Comparison of ENCODE assay signal across 14 cellular contexts in the genomic region with DNA sequence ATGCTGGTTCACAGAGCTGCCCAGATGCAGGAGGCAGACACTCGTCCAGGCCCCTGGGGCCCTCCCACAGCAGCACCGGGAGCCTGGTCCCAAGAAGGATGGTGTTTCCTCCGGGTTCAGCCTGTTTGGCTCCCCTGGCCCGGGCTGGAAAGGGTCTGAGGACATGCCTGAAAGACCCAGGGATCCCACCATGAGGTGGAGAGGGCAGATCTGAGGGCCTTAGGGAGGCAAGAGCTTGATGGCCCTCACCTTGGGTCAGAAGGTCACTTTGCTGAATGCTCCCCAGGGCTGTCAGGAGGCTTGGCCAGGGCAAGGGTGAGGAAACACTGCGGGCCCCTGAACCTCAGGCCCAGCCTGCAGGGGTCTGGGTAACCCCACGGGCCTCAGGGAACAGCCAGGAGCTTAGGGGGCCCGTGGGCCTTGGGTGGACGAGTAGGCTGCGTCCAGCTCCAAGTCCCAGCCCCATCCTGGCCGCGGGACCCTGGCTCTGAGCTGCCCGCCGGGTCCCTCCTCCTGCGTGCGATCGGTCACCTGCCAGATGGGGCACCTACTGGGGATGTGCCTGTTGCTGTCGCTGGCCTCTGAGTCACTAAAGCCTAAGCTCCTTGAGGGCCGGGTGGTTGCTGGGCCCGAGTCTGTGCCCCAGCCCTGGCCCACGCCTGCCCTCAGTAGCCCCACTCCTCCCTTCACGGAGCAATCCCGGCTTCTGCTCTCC.
DNase-seq lines count a peak whose midpoint lies in the region; ATAC-seq, FAIRE-seq and TF ChIP-seq lines count a peak whose summit lies in the region.
"Had no signal": no experiment of that assay in that cellular context is flagged by ENCODE, and none has a peak within 500 bp of the region (broad histone marks: within the 10 kb centered on the region; RNA-seq: fewer than 3 reads in every experiment).

No MANE protein-coding gene starts in this region.

- WGBS in right lobe of liver (ENCODE audit: insufficient coverage, low coverage, low lambda C conversion rate, missing lambda C conversion rate) = 68% methylated on average over 3 of the region's 22 CpGs

- no TSS peak for BruUV-seq in MCF 10A (replicated peaks; lab: Mats Ljungman, UMichigan)

- FAIRE-seq in GM19239 (lab: Jason Lieb, UNC) = no peak

- H3K4me3 ChIP-seq in breast epithelium (peak overlapping the region in 2 of 3 donors; percentile 35 to 53), right lobe of liver (no peak overlapping the region), thoracic aorta (peak overlapping the region; percentile 48)
- H3K4me3 ChIP-seq: SJCRH30 had no signal

- no peak overlapping the region for H3K4me3 Mint-ChIP-seq in MCF 10A (ENCODE audit: unreplicated experiment)
- no peak overlapping the region for H3K4me3 Mint-ChIP-seq in WTC11

- no peak overlapping the region for H3K27ac ChIP-seq in breast epithelium
- H3K27ac ChIP-seq in right lobe of liver = no peak overlapping the region
- no peak overlapping the region for H3K27ac ChIP-seq in thoracic aorta
- H3K27ac ChIP-seq: colonic mucosa, SJCRH30 had no signal

- H3K27ac Mint-ChIP-seq in MCF 10A (ENCODE audit: low read depth, unreplicated experiment) (no peak overlapping the region), WTC11 (no peak overlapping the region)
- H3K27ac Mint-ChIP-seq: progenitor cell of endocrine pancreas had no signal

- no peak for DNase-seq in breast epithelium (ENCODE audit: low spot score in 2 of 2)
- no peak for DNase-seq in MCF 10A (ENCODE audit: unreplicated experiment)
- DNase-seq in WTC11 (ENCODE audit: low spot score) = peak; percentile 15
- peak in 2 of 3 donors; percentile 40 to 42 for DNase-seq in right lobe of liver
- no peak for DNase-seq in thoracic aorta (ENCODE audit: low spot score)
- DNase-seq in superior temporal gyrus (ENCODE audit: extremely low spot score) = no peak
- no peak for DNase-seq in GM19239 (ENCODE audit: insufficient read length, low spot score)
- DNase-seq: COR-L47, NCI-H187, NCI-H446 treated with DMSO at 0.1 percent for 48 hours had no signal

- intact Hi-C loops in breast epithelium (cut with DNase I; ENCODE audit: low total_unique reads) = loop anchor here (10.0 kb wide), 2 partner anchors 328 to 1872 kb away; no protein-coding TSS in a partner anchor
- intact Hi-C loops in MCF 10A (cut with micrococcal nuclease) = no loop called here
- intact Hi-C loops in right lobe of liver (cut with DNase I) = loop anchor here (5.0 kb wide), 2 partner anchors 326 to 331 kb away; no protein-coding TSS in a partner anchor

- no peak for TF ChIP-seq CTCF in breast epithelium (IDR thresholded peaks at IDR 0.05)
- TF ChIP-seq CTCF in MCF 10A (IDR thresholded peaks at IDR 0.05; ENCODE audit: unreplicated experiment) = no peak
- no peak for TF ChIP-seq CTCF in WTC11 (IDR thresholded peaks at IDR 0.05)
- no peak for TF ChIP-seq CTCF in right lobe of liver (IDR thresholded peaks at IDR 0.05)
- TF ChIP-seq CTCF in thoracic aorta (IDR thresholded peaks at IDR 0.05) = no peak

- no peak for TF ChIP-seq POLR2A in breast epithelium (IDR thresholded peaks at IDR 0.05)
- no peak for TF ChIP-seq POLR2A in right lobe of liver (IDR thresholded peaks at IDR 0.05)

- CTCF ChIA-PET in MCF 10A (lab: Yijun Ruan, JAX) = interaction anchor here (0.7 to 2.4 kb wide), 7 partner anchors 10 to 328 kb away, joined by 3 to 20 read pairs (median 4); no protein-coding TSS in a partner anchor
- CTCF ChIA-PET in WTC11 (lab: Charles Lee) = interaction anchor here (0.6 to 3.5 kb wide), 5 partner anchors 36 to 327 kb away, joined by 3 to 38 read pairs (median 5); no protein-coding TSS in a partner anchor

- H3K9me3 Mint-ChIP-seq in MCF 10A (ENCODE audit: unreplicated experiment) (peaks cover 19% of the 10 kb centered on the region), WTC11 (peaks cover 25% of the 10 kb centered on the region)

- H3K9me3 ChIP-seq in breast epithelium = peaks cover 0 to 11% of the 10 kb centered on the region in 2 donors
- H3K9me3 ChIP-seq in right lobe of liver = no peaks in the 10 kb centered on the region
- H3K9me3 ChIP-seq in thoracic aorta = no peaks in the 10 kb centered on the region
- H3K9me3 ChIP-seq: colonic mucosa, SJCRH30 had no signal

- peaks cover 10% of the 10 kb centered on the region for H3K36me3 Mint-ChIP-seq in MCF 10A (ENCODE audit: insufficient read depth, unreplicated experiment)
- peaks cover 11% of the 10 kb centered on the region for H3K36me3 Mint-ChIP-seq in WTC11

- ATAC-seq in WTC11 (no peak; the same call in 1 of the 2 replicates), right lobe of liver (no peak), thoracic aorta (ENCODE audit: insufficient number of reproducible peaks, low FRiP score, low read depth) (no peak), HG02981 (IDR thresholded peaks at IDR 0.05; ENCODE audit: unreplicated experiment) (no peak)

- H3K36me3 ChIP-seq in breast epithelium (no peaks in the 10 kb centered on the region), right lobe of liver (no peaks in the 10 kb centered on the region), thoracic aorta (no peaks in the 10 kb centered on the region)
- H3K36me3 ChIP-seq: colonic mucosa, SJCRH30 had no signal

- H3K4me1 Mint-ChIP-seq in MCF 10A (ENCODE audit: insufficient read depth, unreplicated experiment) (no peaks in the 10 kb centered on the region), WTC11 (no peaks in the 10 kb centered on the region)

- H3K27me3 Mint-ChIP-seq in MCF 10A (ENCODE audit: insufficient read depth, unreplicated experiment) (no peaks in the 10 kb centered on the region), WTC11 (ENCODE audit: low read depth) (no peaks in the 10 kb centered on the region; the same call in 1 of the 2 replicates)

- H3K4me1 ChIP-seq in breast epithelium (no peaks in the 10 kb centered on the region), right lobe of liver (peaks cover 0 to 8% (median 0%) of the 10 kb centered on the region in 4 donors), thoracic aorta (ENCODE audit: control insufficient read depth in 1 of 2, low read depth in 2 of 2) (peaks cover 6 to 12% of the 10 kb centered on the region in 2 donors)
- H3K4me1 ChIP-seq: colonic mucosa, SJCRH30 had no signal

- H3K27me3 ChIP-seq in breast epithelium = no peaks in the 10 kb centered on the region
- no peaks in the 10 kb centered on the region for H3K27me3 ChIP-seq in right lobe of liver
- H3K27me3 ChIP-seq in thoracic aorta (replicated peaks; ENCODE audit: insufficient read depth) = no peaks in the 10 kb centered on the region
- H3K27me3 ChIP-seq: colonic mucosa, SJCRH30 had no signal

- POLR2A ChIA-PET in MCF 10A (lab: Yijun Ruan, JAX) (interaction anchor here (0.7 kb wide), 2 partner anchors 227 to 327 kb away, joined by 3 read pairs; no protein-coding TSS in a partner anchor), WTC11 (lab: Charles Lee) (interaction anchor here (1.2 kb wide), 1 partner anchor 95 kb away, joined by 3 read pairs; no protein-coding TSS in a partner anchor)

TF ChIP-seq in WTC11, 78 proteins besides CTCF, POLR2A, EP300 and RAD21 (continues in another document):
- no peak for TF ChIP-seq ZNF416 (CRISPR knock-in tag; IDR thresholded peaks at IDR 0.05)
- TF ChIP-seq HMGXB4 (CRISPR knock-in tag; IDR thresholded peaks at IDR 0.05) = no peak
- no peak for TF ChIP-seq NFE2L1 (CRISPR knock-in tag; IDR thresholded peaks at IDR 0.05)
- TF ChIP-seq PREB (CRISPR knock-in tag; IDR thresholded peaks at IDR 0.05; ENCODE audit: borderline replicate concordance) = no peak
- TF ChIP-seq ZSCAN18 (CRISPR knock-in tag; IDR thresholded peaks at IDR 0.05) = no peak
- TF ChIP-seq ZNF138 (CRISPR knock-in tag; conservative IDR thresholded peaks at IDR 0.05) = no peak
- no peak for TF ChIP-seq NR3C1 (CRISPR knock-in tag; conservative IDR thresholded peaks at IDR 0.05; ENCODE audit: low read depth)
- no peak for TF ChIP-seq FOXP1 (CRISPR knock-in tag; IDR thresholded peaks at IDR 0.05; ENCODE audit: borderline replicate concordance)
- TF ChIP-seq CBFB (CRISPR knock-in tag; IDR thresholded peaks at IDR 0.05; ENCODE audit: low read depth) = no peak

Comparison
In these comparisons a context has a peak if more than half of its experiments do, and no peak if none do; other contexts are left out.
1. DNase-seq: peak in WTC11 (single experiment) and right lobe of liver (2 of 3); none in breast epithelium (0 of 2), MCF 10A (single experiment), thoracic aorta (single experiment), superior temporal gyrus (single experiment) and GM19239 (single experiment).
2. H3K4me3 ChIP-seq: peak in breast epithelium (2 of 3) and thoracic aorta (single experiment); none in right lobe of liver (0 of 3).